ENCODE assay signal across 9 cellular contexts in genomic region chr2:24489465-24489864, GRCh38. TPM values are rescaled to one million over a fixed set of nuclear protein-coding genes. Genes with fewer than 3 reads are reported as not detected.
DNase-seq lines count a peak whose midpoint lies in the region; ATAC-seq and TF ChIP-seq lines count a peak whose summit lies in the region.
"Had no signal": no experiment of that assay in that cellular context is flagged by ENCODE, and none has a peak within 500 bp of the region (broad histone marks: within the 10 kb centered on the region; RNA-seq: fewer than 3 reads in every experiment).

No MANE protein-coding gene starts in this region.

- H3K79me1 ChIP-seq in IMR-90 (ENCODE audit: low read depth in 1 of 2, low read length in 2 of 2) (peaks cover 16 to 22% of the 10 kb centered on the region in 2 experiments), neuronal stem cell (ENCODE audit: low read depth, low read length) (peaks cover 2% of the 10 kb centered on the region)

- peaks cover 9% of the 10 kb centered on the region for H3K27me3 Mint-ChIP-seq in Calu3 (ENCODE audit: unreplicated experiment)
- peaks cover 9% of the 10 kb centered on the region for H3K27me3 Mint-ChIP-seq in brain

- BruUV-seq in Calu3 (replicated peaks; lab: Mats Ljungman, UMichigan) (no TSS peak), IMR-90 (replicated peaks; lab: Mats Ljungman, UMichigan) (no TSS peak)

- H2AK9ac ChIP-seq in IMR-90 (replicated peaks; ENCODE audit: low read depth, low read length, poor library complexity): no peak overlapping the region

- CTCF ChIA-PET in Calu3 (lab: Charles Lee): no interaction called here
- CTCF ChIA-PET in IMR-90 (lab: Yijun Ruan, JAX): no interaction called here

- H3K36me3 ChIP-seq in IMR-90 (ENCODE audit: control insufficient read depth, insufficient read depth, low read length) (no peaks in the 10 kb centered on the region), neuronal stem cell (replicated peaks in 1 of 2; ENCODE audit: control insufficient read depth in 2 of 2, insufficient read depth in 2 of 2, low read length in 2 of 2) (no peaks in the 10 kb centered on the region)

- no peak overlapping the region for H3K27ac ChIP-seq in IMR-90 (ENCODE audit: insufficient read depth, low read length)
- no peak overlapping the region for H3K27ac ChIP-seq in neuronal stem cell (replicated peaks; ENCODE audit: low read length)

- no peak for ATAC-seq in IMR-90 (ENCODE audit: low read depth)

- H3K4me2 ChIP-seq in IMR-90 (ENCODE audit: low read depth, low read length) (no peak overlapping the region), neuronal stem cell (ENCODE audit: insufficient read depth, low read length, poor library complexity, severe bottlenecking) (no peak overlapping the region)

- no peak overlapping the region for H4K5ac ChIP-seq in IMR-90 (ENCODE audit: low read depth, low read length)

- TF ChIP-seq POLR2A in IMR-90 (IDR thresholded peaks at IDR 0.05; ENCODE audit: low read depth, low read length): no peak

- H3K23ac ChIP-seq in IMR-90 (ENCODE audit: low read depth, low read length) (no peak overlapping the region), neuronal stem cell (ENCODE audit: low read depth, low read length, poor library complexity) (no peak overlapping the region)

- H3K4me3 ChIP-seq in IMR-90 (ENCODE audit: insufficient read depth, low read depth, low read length) (no peak overlapping the region), neuronal stem cell (ENCODE audit: low read length in 2 of 2) (peak overlapping the region in 1 of 2 donors; percentile 24)

- H3K27ac Mint-ChIP-seq in Calu3 (ENCODE audit: unreplicated experiment): no peak overlapping the region
- peak overlapping the region; percentile 92 to 100 (median 96) for H3K27ac Mint-ChIP-seq in brain

- dilution Hi-C loops in IMR-90 (cut with HindIII; ENCODE audit: low sequenced_read_pairs, unreplicated experiment): no loop called here

- no peak overlapping the region for H2BK20ac ChIP-seq in IMR-90 (ENCODE audit: low read depth, low read length)

- no peak overlapping the region for H3K9ac ChIP-seq in IMR-90 (ENCODE audit: low read depth, low read length)
- no peak overlapping the region for H3K9ac ChIP-seq in neuronal stem cell (ENCODE audit: low read depth, low read length, poor library complexity)

- no peak for TF ChIP-seq CTCF in Calu3 (IDR thresholded peaks at IDR 0.05; ENCODE audit: unreplicated experiment)
- TF ChIP-seq CTCF in IMR-90 (conservative IDR thresholded peaks at IDR 0.05; ENCODE audit: low read depth, low read length): no peak
- no peak for TF ChIP-seq CTCF in brain (conservative IDR thresholded peaks at IDR 0.05)
- TF ChIP-seq CTCF in GM10266 (IDR thresholded peaks at IDR 0.05; ENCODE audit: control insufficient read depth, insufficient read depth, low read depth, missing control alignments): no peak

- peaks cover 27% of the 10 kb centered on the region for H3K36me3 Mint-ChIP-seq in Calu3 (ENCODE audit: insufficient read depth, unreplicated experiment)
- no peaks in the 10 kb centered on the region for H3K36me3 Mint-ChIP-seq in brain

- H3K56ac ChIP-seq in IMR-90 (ENCODE audit: extremely low read depth, insufficient read depth, low read length): no peak overlapping the region

- H2BK15ac ChIP-seq in IMR-90 (ENCODE audit: low read depth, low read length): no peak overlapping the region
- no peak overlapping the region for H2BK15ac ChIP-seq in neuronal stem cell (ENCODE audit: low read length)

- H3K4me3 Mint-ChIP-seq in Calu3 (ENCODE audit: low read depth, unreplicated experiment) (peak overlapping the region; percentile 79), brain (peak overlapping the region; percentile 86 to 91 (median 91))

- WGBS in IMR-90 (ENCODE audit: extremely low coverage in 2 of 2, insufficient read length in 1 of 2), 2 experiments: 80% methylated on average over 5 of the region's 6 CpGs; no CpG with 5 or more reads in 1 of the 2 experiments
- WGBS in neuronal stem cell (ENCODE audit: extremely low coverage in 2 of 2, insufficient read length in 2 of 2, insufficient replicate concordance in 1 of 2), 2 donors: no CpG with 5 or more reads among the region's 6 CpGs

- no peak overlapping the region for H2BK12ac ChIP-seq in neuronal stem cell (ENCODE audit: low read length)

- no peaks in the 10 kb centered on the region for H3K9me3 Mint-ChIP-seq in Calu3 (ENCODE audit: low read depth, unreplicated experiment)
- H3K9me3 Mint-ChIP-seq in brain: peaks cover 0 to 5% (median 4%) of the 10 kb centered on the region in 5 experiments

- intact Hi-C loops in Calu3 (cut with micrococcal nuclease; ENCODE audit: unreplicated experiment) (no loop called here), IMR-90 (cut with micrococcal nuclease) (no loop called here)

- H4K20me1 ChIP-seq in IMR-90 (ENCODE audit: insufficient read depth, low read length): peaks cover 19% of the 10 kb centered on the region; the same call in 1 of the 2 replicates

- H2AFZ ChIP-seq in IMR-90 (replicated peaks; ENCODE audit: low read length, poor library complexity) (peak overlapping the region; percentile 59), neuronal stem cell (ENCODE audit: low read length) (peak overlapping the region; percentile 94)

- H4K91ac ChIP-seq in IMR-90 (ENCODE audit: insufficient read depth, low read depth, low read length): no peak overlapping the region
- no peak overlapping the region for H4K91ac ChIP-seq in neuronal stem cell (ENCODE audit: low read depth, low read length, poor library complexity)

- TF ChIP-seq RAD21 in IMR-90 (IDR thresholded peaks at IDR 0.05; ENCODE audit: low read length): no peak

- H3K4me1 Mint-ChIP-seq in Calu3 (ENCODE audit: low read depth, unreplicated experiment): peaks cover 37% of the 10 kb centered on the region
- H3K4me1 Mint-ChIP-seq in brain: peaks cover 50% of the 10 kb centered on the region

- H3K4ac ChIP-seq in IMR-90 (ENCODE audit: low read depth, low read length) (no peak overlapping the region), neuronal stem cell (ENCODE audit: low read length) (no peak overlapping the region)

- H3K9me1 ChIP-seq in IMR-90 (ENCODE audit: insufficient read depth, low read length): peaks cover 6% of the 10 kb centered on the region

- H3K9me3 ChIP-seq in IMR-90 (ENCODE audit: control insufficient read depth, insufficient read depth, low read length) (no peaks in the 10 kb centered on the region), neuronal stem cell (replicated peaks in 1 of 2; ENCODE audit: control insufficient read depth in 2 of 2, insufficient read depth in 1 of 2, low read depth in 1 of 2, low read length in 2 of 2) (peaks cover 0 to 4% of the 10 kb centered on the region in 2 donors)

- H3K14ac ChIP-seq in IMR-90 (replicated peaks; ENCODE audit: low read depth, low read length) (no peak overlapping the region), neuronal stem cell (ENCODE audit: low read length) (no peak overlapping the region)

- DNase-seq in Calu3 (no peak), IMR-90 (no peak), neuronal stem cell (ENCODE audit: low spot score) (no peak), GM10266 (ENCODE audit: extremely low spot score) (no peak), kidney glomerular epithelial cell (lab: John Stamatoyannopoulos, UW) (no peak), C1 segment of cervical spinal cord (lab: John Stamatoyannopoulos, UW) (no peak), ACHN (no peak)
- DNase-seq: stimulated activated CD4-positive, alpha-beta T cell treated with anti-CD3 and anti-CD28 coated beads, Interleukin-1b, Interleukin-23, amount 100 ng/mL, for 48 hours had no signal

- H2BK5ac ChIP-seq in IMR-90 (ENCODE audit: low read depth, low read length, poor library complexity, severe bottlenecking) (no peak overlapping the region), neuronal stem cell (ENCODE audit: low read length) (no peak overlapping the region)

- in situ Hi-C loops in IMR-90 (cut with MboI; ENCODE audit: low sequenced_read_pairs): no loop called here
- in situ Hi-C loops in ACHN (cut with HindIII; ENCODE audit: low pct_ligation_motif_present, low pct_unique_long_range_greater_than_20kb, low sequenced_read_pairs): no loop called here

- POLR2A ChIA-PET in IMR-90 (lab: Charles Lee; ENCODE audit: unreplicated experiment): no interaction called here

- H2AK5ac ChIP-seq in IMR-90 (ENCODE audit: low read depth, low read length) (no peak overlapping the region), neuronal stem cell (ENCODE audit: low read depth, low read length) (no peak overlapping the region)

- no peak overlapping the region for H3K18ac ChIP-seq in IMR-90 (ENCODE audit: low read depth, low read length)
- H3K18ac ChIP-seq in neuronal stem cell (ENCODE audit: low read length): no peak overlapping the region

- H3K4me1 ChIP-seq in IMR-90 (ENCODE audit: control insufficient read depth, insufficient read depth, low read length): peaks cover 7% of the 10 kb centered on the region
- H3K4me1 ChIP-seq in neuronal stem cell (ENCODE audit: control insufficient read depth in 2 of 2, insufficient read depth in 1 of 2, low read depth in 1 of 2, low read length in 2 of 2): peaks cover 11 to 13% of the 10 kb centered on the region in 2 donors

- H3K27me3 ChIP-seq in IMR-90 (ENCODE audit: control insufficient read depth, insufficient read depth, low read length): no peaks in the 10 kb centered on the region
- no peaks in the 10 kb centered on the region for H3K27me3 ChIP-seq in neuronal stem cell (ENCODE audit: control insufficient read depth in 3 of 3, insufficient read depth in 3 of 3, low read depth in 1 of 3, low read length in 3 of 3)

- H2BK120ac ChIP-seq in IMR-90 (ENCODE audit: low read depth, low read length) (no peak overlapping the region), neuronal stem cell (ENCODE audit: low read depth, low read length) (no peak overlapping the region)

- H4K8ac ChIP-seq in IMR-90 (ENCODE audit: low read depth in 2 of 2, low read length in 2 of 2) (no peak overlapping the region), neuronal stem cell (ENCODE audit: low read depth, low read length) (no peak overlapping the region)

TF ChIP-seq in IMR-90, 13 proteins besides CTCF, POLR2A, EP300 and RAD21 (continues in another document):
- TF ChIP-seq USF2 (IDR thresholded peaks at IDR 0.05; ENCODE audit: low read depth, low read length) (no peak), SMC3 (IDR thresholded peaks at IDR 0.05; ENCODE audit: low read depth, low read length) (no peak), CHD1 (IDR thresholded peaks at IDR 0.05; ENCODE audit: low read depth, low read length) (no peak)

RNA-seq across cellular contexts. Expression of gene NCOA1, which starts 1.6 kb away (rescaled TPM):
- total RNA-seq in Calu3 (2022): 13.2 and 14.8 TPM in 2 replicates
- 11.3 and 13.1 TPM in 2 replicates for total RNA-seq in IMR-90 (2012; rRNA removed)
- polyA plus RNA-seq in IMR-90 (2012; rRNA removed): 6.7 and 6.9 TPM in 2 replicates
- 2.2 and 2.7 TPM in 2 replicates for polyA plus RNA-seq in IMR-90 (2012; cell fraction: cytosol; rRNA removed)
- polyA plus RNA-seq in IMR-90 (2012; cell fraction: nucleus; rRNA removed; ENCODE audit: low replicate concordance): 3.8 and 13.9 TPM in 2 replicates
- polyA plus RNA-seq in brain (ENCODE audit: insufficient read depth, low read depth, low replicate concordance): 37.4 TPM
- 11.9 TPM for polyA plus RNA-seq in neuronal stem cell (2013, experiment 1 of 2)
- polyA plus RNA-seq in neuronal stem cell (2013, experiment 2 of 2): 12.1 TPM
